Comparison of ENCODE assay signal across 8 cellular contexts in the genomic region with DNA sequence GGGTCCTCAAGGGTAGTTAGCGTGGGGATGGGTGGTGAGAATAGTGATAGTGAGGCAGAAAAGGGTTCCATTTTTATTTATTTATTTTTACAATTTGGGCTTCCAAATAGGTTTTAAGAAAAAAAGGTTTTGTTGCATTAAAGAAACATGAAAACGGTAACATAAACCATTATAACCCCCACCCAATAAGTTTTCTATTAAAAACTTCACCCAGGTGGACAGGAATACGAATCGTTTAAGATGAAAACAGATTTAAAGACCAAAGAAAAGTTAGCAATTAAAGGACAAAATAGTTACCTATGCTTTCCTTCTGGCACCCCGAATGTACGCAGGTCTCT.
DNase-seq lines count a peak whose midpoint lies in the region; ATAC-seq and TF ChIP-seq lines count a peak whose summit lies in the region.

No MANE protein-coding gene starts in this region.

- no peaks in the 10 kb centered on the region for H3K36me3 ChIP-seq in kidney epithelial cell (ENCODE audit: control insufficient read depth, insufficient read depth, low read length)
- no peaks in the 10 kb centered on the region for H3K36me3 ChIP-seq in stomach smooth muscle (ENCODE audit: control insufficient read depth in 2 of 2, insufficient read depth in 2 of 2, low read length in 2 of 2)

- H3K27me3 Mint-ChIP-seq in activated naive CD8-positive, alpha-beta T cell = no peaks in the 10 kb centered on the region

- peak overlapping the region; percentile 65 for H3K27ac Mint-ChIP-seq in activated naive CD8-positive, alpha-beta T cell

- no peak for TF ChIP-seq CTCF in kidney epithelial cell (IDR thresholded peaks at IDR 0.05; ENCODE audit: insufficient read depth, low read length, poor library complexity, severe bottlenecking)

- H3K27me3 ChIP-seq in kidney epithelial cell (ENCODE audit: control insufficient read depth, insufficient read depth, low read length) (no peaks in the 10 kb centered on the region), stomach smooth muscle (ENCODE audit: control insufficient read depth in 1 of 2, insufficient read depth in 2 of 2, low read length in 2 of 2) (no peaks in the 10 kb centered on the region)

- H3K4me1 Mint-ChIP-seq in activated naive CD8-positive, alpha-beta T cell (ENCODE audit: low read depth) = peaks cover 38% of the 10 kb centered on the region

- peak overlapping the region; percentile 70 to 79 for H3K9ac ChIP-seq in stomach smooth muscle (ENCODE audit: low read length in 2 of 2)

- ATAC-seq in GM21529 (IDR thresholded peaks at IDR 0.05; ENCODE audit: unreplicated experiment) = no peak

- H3K4me1 ChIP-seq in stomach smooth muscle (ENCODE audit: control insufficient read depth, insufficient read depth, low read length) = peaks cover 11% of the 10 kb centered on the region

- peak overlapping the region; percentile 93 for H3K4me3 Mint-ChIP-seq in activated naive CD8-positive, alpha-beta T cell

- peaks cover 11% of the 10 kb centered on the region for H3K36me3 Mint-ChIP-seq in activated naive CD8-positive, alpha-beta T cell

- no peaks in the 10 kb centered on the region for H3K9me3 ChIP-seq in stomach smooth muscle (ENCODE audit: control insufficient read depth in 2 of 2, low read length in 2 of 2)

- DNase-seq in DMS79 treated with DMSO at 0.1 percent for 48 hours (lab: John Stamatoyannopoulos, UW) (peak; percentile 1), DMS79 (lab: John Stamatoyannopoulos, UW) (no peak), kidney epithelial cell (ENCODE audit: low read depth) (no peak), foreskin melanocyte (no peak), NCI-H1417 treated with DMSO at 0.1 percent for 48 hours (lab: John Stamatoyannopoulos, UW) (no peak)

- peaks cover 4% of the 10 kb centered on the region for H3K9me3 Mint-ChIP-seq in activated naive CD8-positive, alpha-beta T cell (ENCODE audit: low read depth)

- peak overlapping the region; percentile 63 for H3K4me3 ChIP-seq in kidney epithelial cell (ENCODE audit: low read depth, low read length)
- peak overlapping the region; percentile 86 to 95 for H3K4me3 ChIP-seq in stomach smooth muscle (ENCODE audit: low read length in 2 of 2)

- no peak overlapping the region for H3K27ac ChIP-seq in stomach smooth muscle (ENCODE audit: low read length)
